In genomic region chr14:64671591-64671990, GRCh38 we compare ENCODE assay signal across 2 cellular contexts.
TF ChIP-seq lines count a peak whose summit lies in the region.

No MANE protein-coding gene starts in this region.

TF ChIP-seq in Ishikawa, 13 proteins besides CTCF, POLR2A, EP300 and RAD21 (continued from another document):
- no peak for TF ChIP-seq USF1 (IDR thresholded peaks at IDR 0.05)
- TF ChIP-seq CEBPB (IDR thresholded peaks at IDR 0.05): no peak
- no peak for TF ChIP-seq FOXM1 (IDR thresholded peaks at IDR 0.05; ENCODE audit: borderline replicate concordance, low read depth)
- no peak for TF ChIP-seq TCF12 (IDR thresholded peaks at IDR 0.05; ENCODE audit: low read depth)
- no peak for TF ChIP-seq CREB1 (IDR thresholded peaks at IDR 0.05; ENCODE audit: low read depth)
- TF ChIP-seq REST (IDR thresholded peaks at IDR 0.05; ENCODE audit: low read depth): no peak
- no peak for TF ChIP-seq TEAD4 (IDR thresholded peaks at IDR 0.05)
- no peak for TF ChIP-seq ZBTB7A (IDR thresholded peaks at IDR 0.05; ENCODE audit: low read depth)
- no peak for TF ChIP-seq YY1 (IDR thresholded peaks at IDR 0.05; ENCODE audit: low read depth)

TF ChIP-seq in H1, 55 proteins besides CTCF, POLR2A, EP300 and RAD21 (continued from another document):
- TF ChIP-seq E2F6 (IDR thresholded peaks at IDR 0.05) (no peak), ASH2L (IDR thresholded peaks at IDR 0.05; ENCODE audit: low read length) (no peak), HDAC2 (IDR thresholded peaks at IDR 0.05; ENCODE audit: borderline replicate concordance in 1 of 2, low read depth in 2 of 2, low read length in 2 of 2) (no peak), SP2 (IDR thresholded peaks at IDR 0.05; ENCODE audit: low read length) (no peak), RXRA (IDR thresholded peaks at IDR 0.05; ENCODE audit: insufficient read depth, low read depth, low read length) (no peak)
TF ChIP-seq in H1: peak in this region for 0.
